In genomic region chr10:125896088-125896934, GRCh38 we compare ENCODE assay signal across 8 cellular contexts. TPM values are rescaled to one million over a fixed set of nuclear protein-coding genes. Genes with fewer than 3 reads are reported as not detected.
DNase-seq lines count a peak whose midpoint lies in the region; ATAC-seq and TF ChIP-seq lines count a peak whose summit lies in the region.
"Not testable (repeated sequence)": the region's sequence is repeated elsewhere in the genome, so short reads cannot be mapped to it uniquely, and the experiment has no call there.

Gene FANK1 (plus strand): TSS chr10:125896564. CDS start chr10:125896643, 79 bp downstream.

- not testable (repeated sequence) for TF ChIP-seq CTCF in Caco-2 (IDR thresholded peaks at IDR 0.05; ENCODE audit: insufficient read depth in 1 of 2, low read depth in 1 of 2, low read length in 1 of 2, severe bottlenecking in 1 of 2, unreplicated experiment in 1 of 2)

- POLR2A ChIA-PET in Caco-2 (lab: Charles Lee) = not testable (repeated sequence)

- not testable (repeated sequence) for H3K9me3 Mint-ChIP-seq in Caco-2 (ENCODE audit: unreplicated experiment); activated T-cell treated with anti-CD3 and anti-CD28 coated beads, Interleukin-2, amount 50 U/mL, for 24 hours

- not testable (repeated sequence) for H3K9me3 ChIP-seq in Caco-2; esophagus (ENCODE audit: control insufficient read depth in 2 of 2, insufficient read depth in 1 of 2, low read depth in 1 of 2, low read length in 1 of 2); mononuclear cell (ENCODE audit: low read depth, low read length)

- not testable (repeated sequence) for BruUV-seq in Caco-2 (replicated peaks; lab: Mats Ljungman, UMichigan)

- peak within 1 kb of the TSS; percentile 59 for H3K4me3 ChIP-seq in Caco-2 (ENCODE audit: low read depth, low read length)
- H3K4me3 ChIP-seq in esophagus (ENCODE audit: low read depth in 1 of 2, low read length in 2 of 2) = peak within 1 kb of the TSS; percentile 73 to 90
- peak within 1 kb of the TSS; percentile 58 for H3K4me3 ChIP-seq in mononuclear cell (ENCODE audit: low read length)

- peak within 1 kb of the TSS; percentile 85 for H3K4me3 Mint-ChIP-seq in Caco-2 (ENCODE audit: unreplicated experiment)
- H3K4me3 Mint-ChIP-seq in activated T-cell treated with anti-CD3 and anti-CD28 coated beads, Interleukin-2, amount 50 U/mL, for 24 hours = peak within 1 kb of the TSS; percentile 84

- H3K27ac ChIP-seq in esophagus (ENCODE audit: low read depth in 2 of 2, low read length in 1 of 2) = peak within 1 kb of the TSS; percentile 78 to 83

- peaks cover 11% of the 10 kb centered on the region for H3K36me3 Mint-ChIP-seq in Caco-2 (ENCODE audit: insufficient read depth, unreplicated experiment)
- H3K36me3 Mint-ChIP-seq in activated T-cell treated with anti-CD3 and anti-CD28 coated beads, Interleukin-2, amount 50 U/mL, for 24 hours (ENCODE audit: low read depth) = not testable (repeated sequence)

- peak within 1 kb of the TSS; percentile 81 for H3K27ac Mint-ChIP-seq in Caco-2 (ENCODE audit: unreplicated experiment)
- peak within 1 kb of the TSS; percentile 86 for H3K27ac Mint-ChIP-seq in activated T-cell treated with anti-CD3 and anti-CD28 coated beads, Interleukin-2, amount 50 U/mL, for 24 hours

- H3K4me1 ChIP-seq in Caco-2 = peaks cover 15% of the 10 kb centered on the region
- not testable (repeated sequence) for H3K4me1 ChIP-seq in esophagus (ENCODE audit: control insufficient read depth in 2 of 2, insufficient read depth in 2 of 2, low read length in 1 of 2); mononuclear cell (ENCODE audit: insufficient read depth, low read length)

- not testable (repeated sequence) for H3K36me3 ChIP-seq in Caco-2 (ENCODE audit: control insufficient read depth, insufficient read depth, low read length); esophagus (ENCODE audit: control insufficient read depth in 2 of 2, insufficient read depth in 2 of 2, low read length in 1 of 2)

- not testable (repeated sequence) for H3K27me3 ChIP-seq in Caco-2 (replicated peaks; ENCODE audit: control insufficient read depth, insufficient read depth, low read length); esophagus (ENCODE audit: control insufficient read depth in 1 of 2, insufficient read depth in 2 of 2, low read length in 2 of 2); mononuclear cell (ENCODE audit: insufficient read depth, low read length)

- H3K27me3 Mint-ChIP-seq in Caco-2 (ENCODE audit: insufficient read depth, unreplicated experiment) = not testable (repeated sequence)
- peaks cover 27% of the 10 kb centered on the region for H3K27me3 Mint-ChIP-seq in activated T-cell treated with anti-CD3 and anti-CD28 coated beads, Interleukin-2, amount 50 U/mL, for 24 hours

- CTCF ChIA-PET in Caco-2 (lab: Charles Lee) = interaction anchor here (1.1 kb wide), 1 partner anchor 14 kb away, joined by 4 read pairs; no protein-coding TSS in a partner anchor

- WGBS in esophagus, 2 donors = 24 to 34% methylated on average over 97 to 106 of the region's 106 CpGs

- H3K4me1 Mint-ChIP-seq in Caco-2 (ENCODE audit: low read depth, unreplicated experiment) = peaks cover 12% of the 10 kb centered on the region
- peaks cover 18% of the 10 kb centered on the region for H3K4me1 Mint-ChIP-seq in activated T-cell treated with anti-CD3 and anti-CD28 coated beads, Interleukin-2, amount 50 U/mL, for 24 hours (ENCODE audit: low read depth)

- ATAC-seq in GM21423 (IDR thresholded peaks at IDR 0.05; ENCODE audit: unreplicated experiment) = peak; percentile 92

- intact Hi-C loops in Caco-2 (cut with micrococcal nuclease; ENCODE audit: unreplicated experiment) = not testable (repeated sequence)

- peak; percentile 91 for DNase-seq in Caco-2
- peak; percentile 86 for DNase-seq in HT-29 (ENCODE audit: low spot score)
- peak; percentile 86 for DNase-seq in activated T-cell treated with anti-CD3 and anti-CD28 coated beads, Interleukin-2, amount 50 U/mL, for 24 hours
- peak; percentile 52 for DNase-seq in stimulated activated CD8-positive, alpha-beta memory T cell treated with anti-CD3 and anti-CD28 coated beads, Interleukin-15, amount 100 ng/mL, for 24 hours (ENCODE audit: low read depth)

TF ChIP-seq in PFSK-1, 5 proteins besides CTCF, POLR2A, EP300 and RAD21:
- peak; percentile 32; the same call in 1 of the 2 replicates for TF ChIP-seq SIN3A (IDR thresholded peaks at IDR 0.05; ENCODE audit: borderline replicate concordance, insufficient read depth, low read length)

RNA-seq across cellular contexts. Expression of gene FANK1, which starts in this region (rescaled TPM):
- total RNA-seq in Caco-2 (2022) (0.49 and 0.73 TPM in 2 replicates), mononuclear cell (0.21 TPM)
- total RNA-seq in HT-29 (2014; rRNA removed; shearing (Covaris generic)) = 1.6 and 4.0 TPM in 2 replicates
- polyA plus RNA-seq in PFSK-1 (2012; ENCODE audit: insufficient read length, low read depth) = not detected
- 1 to 10 TPM; 4.3 to 8.1 TPM for polyA plus RNA-seq in esophagus

Comparison
In these comparisons a context has a peak if more than half of its experiments do, and no peak if none do; other contexts are left out.
1. Peak in every context shown above with its lines: DNase-seq, ATAC-seq, H3K4me3 ChIP-seq and H3K27ac ChIP-seq.
2. Peak in DNase-seq and H3K4me3 ChIP-seq in Caco-2; RNA of the gene not detected or under 1 TPM.